In the genomic region with DNA sequence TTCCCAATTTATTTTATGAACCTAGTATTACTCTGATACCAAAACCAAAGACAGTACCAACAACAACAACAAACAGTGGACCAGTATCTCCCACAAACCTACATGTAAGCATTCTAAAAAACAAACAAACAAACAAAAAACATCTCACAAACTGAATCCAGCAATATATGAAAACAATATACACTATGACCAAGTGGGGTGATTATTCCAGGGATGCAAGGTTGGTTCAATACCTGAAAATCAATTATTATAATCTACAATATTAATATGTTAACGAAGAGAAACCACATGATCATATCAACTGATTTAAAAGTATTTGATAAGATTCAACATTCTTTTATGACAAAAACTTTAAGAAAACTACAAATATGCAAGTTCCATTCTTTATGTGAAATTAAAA, we compare ENCODE assay signal across 29 cellular contexts.
"Had no signal": no experiment of that assay in that cellular context is flagged by ENCODE, and none has a peak within 500 bp of the region (broad histone marks: within the 10 kb centered on the region; RNA-seq: fewer than 3 reads in every experiment).

No MANE protein-coding gene starts in this region.

- H3K4me3 Mint-ChIP-seq: dendritic cell treated with granulocyte-macrophage colony-stimulating factor and Interleukin-4, amounts not matched to agents 40 ng/mL and 50 ng/mL, for 4 days; effector memory CD8-positive, alpha-beta T cell; endodermal cell had no signal

- H3K27me3 Mint-ChIP-seq: dendritic cell treated with granulocyte-macrophage colony-stimulating factor and Interleukin-4, amounts not matched to agents 40 ng/mL and 50 ng/mL, for 4 days; effector memory CD8-positive, alpha-beta T cell had no signal

- H3K27me3 ChIP-seq: colonic mucosa, dorsolateral prefrontal cortex, esophagus muscularis mucosa, esophagus squamous epithelium, foreskin keratinocyte, gastrocnemius medialis, gastroesophageal sphincter, heart left ventricle, heart right ventricle had no signal

- H3K36me3 ChIP-seq: colonic mucosa, esophagus muscularis mucosa, esophagus squamous epithelium, gastrocnemius medialis, gastroesophageal sphincter, heart left ventricle, heart right ventricle had no signal

- H3K4me1 ChIP-seq: colonic mucosa, foreskin keratinocyte had no signal

- H3K9me3 ChIP-seq: colonic mucosa, gastrocnemius medialis had no signal

- DNase-seq: colonic mucosa; cortex of kidney; dermis blood vessel endothelial cell; dorsolateral prefrontal cortex; effector CD4-positive, alpha-beta T cell; effector CD8-positive, alpha-beta T cell; effector memory CD4-positive, alpha-beta T cell; effector memory CD8-positive, alpha-beta T cell; endodermal cell; erythroblast; esophagus squamous epithelium; foreskin fibroblast; foreskin keratinocyte; foreskin melanocyte; gastrocnemius medialis; glutamatergic neuron; head of caudate nucleus; heart left ventricle; heart right ventricle had no signal

- ATAC-seq: effector memory CD8-positive, alpha-beta T cell; esophagus mucosa; foreskin keratinocyte; gastrocnemius medialis; gastroesophageal sphincter; heart left ventricle; heart right ventricle had no signal

- H3K4me3 ChIP-seq: colonic mucosa, coronary artery, dorsolateral prefrontal cortex, esophagus muscularis mucosa, esophagus squamous epithelium, gastrocnemius medialis, gastroesophageal sphincter, heart left ventricle, heart right ventricle had no signal

- FAIRE-seq: colon, endometrium, endothelial cell of umbilical vein, frontal cortex had no signal

- H3K27ac ChIP-seq: colonic mucosa, coronary artery, dorsolateral prefrontal cortex, epithelial cell of prostate, esophagus muscularis mucosa, esophagus squamous epithelium, foreskin keratinocyte, gastrocnemius medialis, gastroesophageal sphincter, heart left ventricle, heart right ventricle had no signal

- H3K27ac Mint-ChIP-seq: dendritic cell treated with granulocyte-macrophage colony-stimulating factor and Interleukin-4, amounts not matched to agents 40 ng/mL and 50 ng/mL, for 4 days; effector memory CD8-positive, alpha-beta T cell; endodermal cell had no signal
